Comparison of ENCODE assay signal across 10 cellular contexts in genomic region chr14:52355016-52355430, GRCh38. TPM values are rescaled to one million over a fixed set of nuclear protein-coding genes. Genes with fewer than 3 reads are reported as not detected.
DNase-seq lines count a peak whose midpoint lies in the region; ATAC-seq and TF ChIP-seq lines count a peak whose summit lies in the region.
"Had no signal": no experiment of that assay in that cellular context is flagged by ENCODE, and none has a peak within 500 bp of the region (broad histone marks: within the 10 kb centered on the region; RNA-seq: fewer than 3 reads in every experiment).

No MANE protein-coding gene starts in this region.

- ATAC-seq in WTC11, result no peak
- ATAC-seq: left ventricle myocardium superior had no signal

- no peak overlapping the region for H3K27ac Mint-ChIP-seq in WTC11

- no peak overlapping the region for H3K4me3 Mint-ChIP-seq in WTC11

- H3K36me3 Mint-ChIP-seq in WTC11, result no peaks in the 10 kb centered on the region

- DNase-seq in HFF-Myc (ENCODE audit: extremely low read depth, low read depth) (peak; percentile 85), SJSA1 (ENCODE audit: low read depth in 1 of 2, low spot score in 2 of 2) (peak; percentile 57 to 85), fibroblast of the aortic adventitia (ENCODE audit: low read depth) (peak; percentile 94), spleen (no peak), activated gamma-delta T cell (lab: John Stamatoyannopoulos, UW) (no peak), UCSD-AML1 (lab: John Stamatoyannopoulos, UW; ENCODE audit: unreplicated experiment) (no peak), WTC11 (ENCODE audit: low spot score) (no peak)
- DNase-seq: activated naive CD4-positive, alpha-beta T cell treated with anti-CD3 and anti-CD28 coated beads, Interleukin-2, amount 50 U/mL, for 16 hours; left ventricle myocardium superior had no signal

- CTCF ChIA-PET in WTC11 (lab: Charles Lee), result no interaction called here

- TF ChIP-seq CTCF in HFF-Myc (IDR thresholded peaks at IDR 0.05; ENCODE audit: low read depth, low read length, missing control alignments) (no peak), fibroblast of the aortic adventitia (IDR thresholded peaks at IDR 0.05; ENCODE audit: insufficient read depth, low read length) (no peak), spleen (IDR thresholded peaks at IDR 0.05 in 8 of 11, conservative IDR thresholded peaks at IDR 0.05 in 3 of 11) (no peak), WTC11 (IDR thresholded peaks at IDR 0.05) (no peak)

- H3K4me1 ChIP-seq in SJSA1 (replicated peaks) (peaks cover 51% of the 10 kb centered on the region), spleen (peaks cover 0 to 55% (median 23%) of the 10 kb centered on the region in 6 donors)

- no peaks in the 10 kb centered on the region for H3K27me3 Mint-ChIP-seq in WTC11 (ENCODE audit: low read depth)

- no peaks in the 10 kb centered on the region for H3K4me1 Mint-ChIP-seq in WTC11

- POLR2A ChIA-PET in WTC11 (lab: Charles Lee), result interaction anchor here (0.7 kb wide), 1 partner anchor 14 kb away, joined by 3 read pairs; no protein-coding TSS in a partner anchor

- H3K9me3 ChIP-seq in SJSA1 (replicated peaks), result no peaks in the 10 kb centered on the region
- H3K9me3 ChIP-seq in spleen, result no peaks in the 10 kb centered on the region

- H3K4me3 ChIP-seq in HFF-Myc (replicated peaks; ENCODE audit: low read depth, low read length), result no peak overlapping the region
- H3K4me3 ChIP-seq in SJSA1, result no peak overlapping the region
- peak overlapping the region; percentile 6 for H3K4me3 ChIP-seq in fibroblast of the aortic adventitia (ENCODE audit: low read depth, low read length)
- no peak overlapping the region for H3K4me3 ChIP-seq in spleen

- H3K9me3 Mint-ChIP-seq in WTC11, result no peaks in the 10 kb centered on the region

- intact Hi-C loops in spleen (cut with DNase I; ENCODE audit: low total_unique reads), result no loop called here

- peak overlapping the region; percentile 86 for H3K27ac ChIP-seq in SJSA1
- peak overlapping the region in 6 of 8 donors; percentile 23 to 83 (median 67) for H3K27ac ChIP-seq in spleen

- H3K36me3 ChIP-seq in SJSA1, result no peaks in the 10 kb centered on the region
- H3K36me3 ChIP-seq in spleen, result no peaks in the 10 kb centered on the region

- 22 to 36% (median 29%) methylated on average over 2 of the region's 2 CpGs for WGBS in spleen, 5 donors

- H3K27me3 ChIP-seq in SJSA1 (replicated peaks), result no peaks in the 10 kb centered on the region
- H3K27me3 ChIP-seq in spleen (replicated peaks in 1 of 7), result peaks cover 0 to 32% (median 0%) of the 10 kb centered on the region in 7 donors

- no peak for TF ChIP-seq POLR2A in spleen (IDR thresholded peaks at IDR 0.05)

TF ChIP-seq in WTC11, 78 proteins besides CTCF, POLR2A, EP300 and RAD21:
- TF ChIP-seq ZSCAN18 (CRISPR knock-in tag; IDR thresholded peaks at IDR 0.05) (no peak), E2F4 (CRISPR knock-in tag; IDR thresholded peaks at IDR 0.05; ENCODE audit: borderline replicate concordance, low read depth) (no peak), HMGA2 (CRISPR knock-in tag; IDR thresholded peaks at IDR 0.05) (no peak), NR1H2 (CRISPR knock-in tag; IDR thresholded peaks at IDR 0.05) (no peak), ZNF219 (CRISPR knock-in tag; IDR thresholded peaks at IDR 0.05; ENCODE audit: borderline replicate concordance) (no peak), AFF4 (CRISPR knock-in tag; IDR thresholded peaks at IDR 0.05; ENCODE audit: borderline replicate concordance) (no peak), KAT7 (CRISPR knock-in tag; IDR thresholded peaks at IDR 0.05; ENCODE audit: borderline replicate concordance) (no peak), ZNF232 (CRISPR knock-in tag; IDR thresholded peaks at IDR 0.05) (no peak), PRDM15 (CRISPR knock-in tag; IDR thresholded peaks at IDR 0.05) (no peak), FOXJ3 (CRISPR knock-in tag; IDR thresholded peaks at IDR 0.05; ENCODE audit: borderline replicate concordance) (no peak), PRRX2 (CRISPR knock-in tag; IDR thresholded peaks at IDR 0.05) (no peak), EMX1 (CRISPR knock-in tag; IDR thresholded peaks at IDR 0.05) (no peak), NR2C2 (CRISPR knock-in tag; IDR thresholded peaks at IDR 0.05) (no peak), SMAD4 (CRISPR knock-in tag; IDR thresholded peaks at IDR 0.05) (no peak), FOXK1 (CRISPR knock-in tag; IDR thresholded peaks at IDR 0.05) (no peak)

RNA-seq across cellular contexts. Expression of gene PTGER2, which starts 40.9 kb away (rescaled TPM):
- 2.5 and 2.9 TPM in 2 replicates for total RNA-seq in SJSA1 (2014; rRNA removed; shearing (Covaris generic))
- total RNA-seq in fibroblast of the aortic adventitia (ENCODE audit: low replicate concordance) (1.6 and 50.1 TPM in 2 replicates), spleen (10 to 100 TPM; 13.2 to 44.7 (median 16.2) TPM), WTC11 (2021) (0.92 to 1.2 TPM (median 0.99 TPM) in 3 replicates)
- polyA plus RNA-seq in spleen, result 1 to 10 TPM; 1.5 to 3.0 (median 2.8) TPM
- total RNA-seq: OCI-LY7 had no signal

Comparison
In these comparisons a context has a peak if more than half of its experiments do, and no peak if none do; other contexts are left out.
1. DNase-seq: peak in HFF-Myc (single experiment), SJSA1 (2 of 2) and fibroblast of the aortic adventitia (single experiment); none in spleen (single experiment), activated gamma-delta T cell (single experiment), UCSD-AML1 (single experiment) and WTC11 (single experiment).